Comparison of ENCODE assay signal across 8 cellular contexts in genomic region chr14:106196469-106196868, GRCh38.
DNase-seq lines count a peak whose midpoint lies in the region; ATAC-seq and TF ChIP-seq lines count a peak whose summit lies in the region.
"Not testable (repeated sequence)": the region's sequence is repeated elsewhere in the genome, so short reads cannot be mapped to it uniquely, and the experiment has no call there.

No MANE protein-coding gene starts in this region.

- not testable (repeated sequence) for H3F3A ChIP-seq in OCI-LY1 (ENCODE audit: insufficient read depth, low read length)

- H3K36me3 ChIP-seq in OCI-LY1 (ENCODE audit: insufficient read depth, low read length): not testable (repeated sequence)

- H2AFZ ChIP-seq in OCI-LY1 (ENCODE audit: low read length): not testable (repeated sequence)

- H3K27me3 ChIP-seq in OCI-LY1 (ENCODE audit: insufficient read depth, low read length): not testable (repeated sequence)

- H3K4me3 Mint-ChIP-seq in CD14-positive monocyte; activated T-cell treated with anti-CD3 and anti-CD28 coated beads, Interleukin-2, amount 50 U/mL, for 4 hours: not testable (repeated sequence)

- not testable (repeated sequence) for H3K4me1 ChIP-seq in OCI-LY1 (ENCODE audit: insufficient read depth, low read length, severe bottlenecking)

- not testable (repeated sequence) for H3K9me3 Mint-ChIP-seq in CD14-positive monocyte; activated T-cell treated with anti-CD3 and anti-CD28 coated beads, Interleukin-2, amount 50 U/mL, for 4 hours

- TF ChIP-seq CTCF in CD14-positive monocyte (IDR thresholded peaks at IDR 0.05) (peak; percentile 23), GM12874 (IDR thresholded peaks at IDR 0.05; ENCODE audit: insufficient read depth, low read depth, low read length) (peak; percentile 28; the same call in 1 of the 2 replicates), OCI-LY1 (IDR thresholded peaks at IDR 0.05; ENCODE audit: low read length) (peak; percentile 31; the same call in 1 of the 2 replicates)

- not testable (repeated sequence) for H3K27ac ChIP-seq in OCI-LY1 (ENCODE audit: low read depth, low read length, poor library complexity, severe bottlenecking)

- not testable (repeated sequence) for H4K20me1 ChIP-seq in OCI-LY1 (ENCODE audit: insufficient read depth, low read length)

- not testable (repeated sequence) for H3K4me2 ChIP-seq in OCI-LY1 (ENCODE audit: low read length)

- not testable (repeated sequence) for H3K9me2 ChIP-seq in OCI-LY1 (ENCODE audit: low read depth, low read length)

- H3K27ac Mint-ChIP-seq in CD14-positive monocyte: not testable (repeated sequence)

- not testable (repeated sequence) for H3K9ac ChIP-seq in OCI-LY1 (ENCODE audit: low read length)

- not testable (repeated sequence) for DNase-seq in CD14-positive monocyte (ENCODE audit: low spot score)
- peak; percentile 85 for DNase-seq in activated CD4-positive, alpha-beta T cell treated with anti-CD3 and anti-CD28 coated beads for 48 hours
- DNase-seq in activated T-cell treated with anti-CD3 and anti-CD28 coated beads, Interleukin-2, amount 50 U/mL, for 4 hours: peak; percentile 69
- DNase-seq in central memory CD4-positive, alpha-beta T cell: peak; percentile 45
- peak in 3 of 4 experiments; percentile 51 to 63 (median 57) for DNase-seq in stimulated activated CD4-positive, alpha-beta T cell treated with anti-CD3 and anti-CD28 coated beads, Interleukin-1b, Interleukin-23, amount 100 ng/mL, for 24 hours (ENCODE audit: low read depth in 4 of 4, low spot score in 1 of 4)
- peak; percentile 34 to 44 for DNase-seq in stimulated activated CD8-positive, alpha-beta memory T cell treated with anti-CD3 and anti-CD28 coated beads, Interleukin-4, amount 100 ng/mL, for 4 hours (ENCODE audit: low read depth in 2 of 2, low spot score in 1 of 2)

- H3K4me1 Mint-ChIP-seq in CD14-positive monocyte: not testable (repeated sequence)
- peaks cover 15% of the 10 kb centered on the region for H3K4me1 Mint-ChIP-seq in activated T-cell treated with anti-CD3 and anti-CD28 coated beads, Interleukin-2, amount 50 U/mL, for 4 hours (ENCODE audit: low read depth)

- not testable (repeated sequence) for H3K4me3 ChIP-seq in OCI-LY1 (ENCODE audit: low read depth, low read length, poor library complexity, severe bottlenecking)

- not testable (repeated sequence) for H3K79me2 ChIP-seq in OCI-LY1 (ENCODE audit: insufficient read depth, low read length)

- ATAC-seq in activated T-cell treated with anti-CD3 and anti-CD28 coated beads, Interleukin-2, amount 50 U/mL, for 4 hours: not testable (repeated sequence)

- intact Hi-C loops in CD14-positive monocyte (cut with micrococcal nuclease): not testable (repeated sequence)

- not testable (repeated sequence) for H3K27me3 Mint-ChIP-seq in CD14-positive monocyte (ENCODE audit: low read depth in 3 of 3)
- peaks cover 42% of the 10 kb centered on the region for H3K27me3 Mint-ChIP-seq in activated T-cell treated with anti-CD3 and anti-CD28 coated beads, Interleukin-2, amount 50 U/mL, for 4 hours (ENCODE audit: low read depth)

- H3K36me3 Mint-ChIP-seq in CD14-positive monocyte; activated T-cell treated with anti-CD3 and anti-CD28 coated beads, Interleukin-2, amount 50 U/mL, for 4 hours (ENCODE audit: insufficient read depth): not testable (repeated sequence)

- not testable (repeated sequence) for H3K9me3 ChIP-seq in OCI-LY1 (ENCODE audit: low read length)
